ENCODE assay signal across 21 cellular contexts in genomic region chr20:51545515-51545914, GRCh38. TPM values are rescaled to one million over a fixed set of nuclear protein-coding genes. Genes with fewer than 3 reads are reported as not detected.
DNase-seq lines count a peak whose midpoint lies in the region; ATAC-seq, FAIRE-seq and TF ChIP-seq lines count a peak whose summit lies in the region.
"Had no signal": no experiment of that assay in that cellular context is flagged by ENCODE, and none has a peak within 500 bp of the region (broad histone marks: within the 10 kb centered on the region; RNA-seq: fewer than 3 reads in every experiment).

No MANE protein-coding gene starts in this region.

- peaks cover 5 to 34% of the 10 kb centered on the region in 2 experiments; a peak in 3 of 5 replicates for H3K27me3 ChIP-seq in HepG2 (ENCODE audit: control insufficient read depth in 1 of 2, insufficient read depth in 2 of 2, low read length in 2 of 2)
- no peaks in the 10 kb centered on the region for H3K27me3 ChIP-seq in right lobe of liver

- in situ Hi-C loops in HepG2 (cut with HindIII; ENCODE audit: extremely low pct_ligation_motif_present, low pct_unique_long_range_greater_than_20kb), result no loop called here

- no TSS peak for BruUV-seq in HepG2 (replicated peaks; lab: Mats Ljungman, UMichigan)

- no peak for TF ChIP-seq EP300 in HepG2 (IDR thresholded peaks at IDR 0.05; ENCODE audit: low read depth in 2 of 2, low read length in 2 of 2)
- no peak for TF ChIP-seq EP300 in HepG2 (CRISPR knock-in tag; IDR thresholded peaks at IDR 0.05; ENCODE audit: borderline replicate concordance)

- no peak overlapping the region for H3K27ac ChIP-seq in HepG2 (ENCODE audit: extremely low read length, insufficient read depth, low read length)
- H3K27ac ChIP-seq in right lobe of liver, result no peak overlapping the region
- H3K27ac ChIP-seq: GM23248 had no signal

- no peak overlapping the region for H2AFZ ChIP-seq in HepG2 (ENCODE audit: low read length)
- H2AFZ ChIP-seq: GM23248 had no signal

- no peaks in the 10 kb centered on the region for H3K36me3 Mint-ChIP-seq in endothelial cell (ENCODE audit: low read depth, unreplicated experiment)

- no peak overlapping the region for H3K9ac ChIP-seq in HepG2 (ENCODE audit: insufficient read depth, low read depth, low read length)
- H3K9ac ChIP-seq: GM23248 had no signal

- peaks cover 22% of the 10 kb centered on the region for H3K27me3 Mint-ChIP-seq in endothelial cell (ENCODE audit: unreplicated experiment)

- TF ChIP-seq CTCF in HepG2 (CRISPR knock-in tag; IDR thresholded peaks at IDR 0.05), result no peak
- TF ChIP-seq CTCF in right lobe of liver (IDR thresholded peaks at IDR 0.05), result no peak
- no peak for TF ChIP-seq CTCF in endothelial cell (IDR thresholded peaks at IDR 0.05; ENCODE audit: unreplicated experiment)

- intact Hi-C loops in HepG2 (cut with micrococcal nuclease; ENCODE audit: unreplicated experiment), result loop anchor here (10.0 kb wide), 1 partner anchor 561 kb away; no protein-coding TSS in a partner anchor
- intact Hi-C loops in right lobe of liver (cut with DNase I), result no loop called here

- no peak for TF ChIP-seq RAD21 in HepG2 (CRISPR knock-in tag; IDR thresholded peaks at IDR 0.05)

- no peak overlapping the region for H3K4me2 ChIP-seq in HepG2 (ENCODE audit: low read depth, low read length)

- FAIRE-seq in HepG2 (lab: Jason Lieb, UNC) (no peak), HTR-8/SVneo (lab: Jason Lieb, UNC) (peak; percentile 94), urothelium cell line (lab: Jason Lieb, UNC) (peak; percentile 81)
- FAIRE-seq: G401.6, GM19239, H1 had no signal

- DNase-seq in HepG2 (ENCODE audit: low spot score) (no peak), right lobe of liver (no peak), HTR-8/SVneo (ENCODE audit: insufficient read length, low spot score) (no peak), endothelial cell (ENCODE audit: low spot score) (no peak), urothelium cell line (ENCODE audit: low spot score) (no peak), NCI-H2107 treated with DMSO at 0.1 percent for 48 hours (lab: John Stamatoyannopoulos, UW; ENCODE audit: unreplicated experiment) (no peak)
- DNase-seq in effector CD8-positive, alpha-beta T cell (lab: John Stamatoyannopoulos, UW), result no peak
- DNase-seq: 8988T; C1 segment of cervical spinal cord; Caco-2; CD4-positive, CD25-positive, alpha-beta regulatory T cell; CD8-positive, alpha-beta T cell; DMS153; DND-41; GM23248; H7; HCEC 1CT had no signal

- ATAC-seq in HepG2, result no peak
- ATAC-seq in right lobe of liver, result no peak
- no peak for ATAC-seq in HG02678 (IDR thresholded peaks at IDR 0.05; ENCODE audit: unreplicated experiment)
- ATAC-seq: CD8-positive, alpha-beta T cell had no signal

- CTCF ChIA-PET in HepG2 (lab: Yijun Ruan, JAX; ENCODE audit: low intra/inter-chr PET ratio, low total read pairs), result no interaction called here

- H4K20me1 ChIP-seq in HepG2 (ENCODE audit: insufficient read depth, low read length), result no peaks in the 10 kb centered on the region

- H3K4me1 Mint-ChIP-seq in endothelial cell (ENCODE audit: unreplicated experiment), result peaks cover 22% of the 10 kb centered on the region

- H3K4me3 Mint-ChIP-seq in endothelial cell (ENCODE audit: unreplicated experiment), result peak overlapping the region; percentile 5
- H3K4me3 Mint-ChIP-seq: CD8-positive, alpha-beta T cell had no signal

- H3K4me1 ChIP-seq in HepG2 (ENCODE audit: insufficient read depth, low read length) (peaks cover 25% of the 10 kb centered on the region), right lobe of liver (peaks cover 0 to 20% (median 3%) of the 10 kb centered on the region in 4 donors)

- 6% methylated on average over 2 of the region's 2 CpGs for WGBS in HepG2 (ENCODE audit: low lambda C conversion rate)
- 75% methylated on average over 2 of the region's 2 CpGs for WGBS in right lobe of liver (ENCODE audit: insufficient coverage, low coverage, low lambda C conversion rate, missing lambda C conversion rate)

- POLR2A ChIA-PET in HepG2 (lab: Yijun Ruan, JAX), result no interaction called here

- H3K79me2 ChIP-seq in HepG2 (ENCODE audit: insufficient read depth, low read length), result peaks cover under 1% of the 10 kb centered on the region

- no peaks in the 10 kb centered on the region for H3K36me3 ChIP-seq in HepG2 (replicated peaks in 1 of 2; ENCODE audit: control insufficient read depth in 1 of 2, insufficient read depth in 2 of 2, low read length in 2 of 2)
- no peaks in the 10 kb centered on the region for H3K36me3 ChIP-seq in right lobe of liver

- peak overlapping the region; percentile 44 for H3K27ac Mint-ChIP-seq in endothelial cell (ENCODE audit: unreplicated experiment)
- H3K27ac Mint-ChIP-seq: CD4-positive, CD25-positive, alpha-beta regulatory T cell; CD8-positive, alpha-beta T cell had no signal

- H3K9me3 Mint-ChIP-seq in endothelial cell (ENCODE audit: unreplicated experiment), result no peaks in the 10 kb centered on the region
- H3K9me3 Mint-ChIP-seq: CD8-positive, alpha-beta T cell had no signal

- no peak overlapping the region for H3K4me3 ChIP-seq in HepG2 (replicated peaks in 1 of 3; ENCODE audit: insufficient read depth in 1 of 3, low read depth in 2 of 3, low read length in 3 of 3)
- H3K4me3 ChIP-seq in right lobe of liver, result no peak overlapping the region
- H3K4me3 ChIP-seq: GM23248 had no signal

- H3K9me3 ChIP-seq in HepG2 (ENCODE audit: low read length) (no peaks in the 10 kb centered on the region), right lobe of liver (no peaks in the 10 kb centered on the region)
- H3K9me3 ChIP-seq: Caco-2 had no signal

- TF ChIP-seq POLR2A in HepG2 (IDR thresholded peaks at IDR 0.05; ENCODE audit: insufficient read depth in 1 of 2, low read depth in 2 of 2, low read length in 2 of 2) (no peak), right lobe of liver (IDR thresholded peaks at IDR 0.05) (no peak)

TF ChIP-seq in HepG2, 621 proteins besides CTCF, POLR2A, EP300 and RAD21 (continues in another document):
- peak; percentile 22 for TF ChIP-seq HNRNPK (IDR thresholded peaks at IDR 0.05; ENCODE audit: low read depth, low read length, poor library complexity, severe bottlenecking)
- TF ChIP-seq FOXK2 (IDR thresholded peaks at IDR 0.05), result peak; percentile 69; the same call in 1 of the 2 replicates
- TF ChIP-seq RAD51 (IDR thresholded peaks at IDR 0.05; ENCODE audit: borderline replicate concordance), result peak; percentile 37; the same call in 1 of the 2 replicates
- TF ChIP-seq ATM (IDR thresholded peaks at IDR 0.05; ENCODE audit: borderline replicate concordance), result peak; percentile 75; the same call in 1 of the 2 replicates
- TF ChIP-seq ZXDC (CRISPR knock-in tag; IDR thresholded peaks at IDR 0.05), result no peak
- no peak for TF ChIP-seq ZKSCAN8 (CRISPR knock-in tag; IDR thresholded peaks at IDR 0.05; ENCODE audit: borderline replicate concordance)
- TF ChIP-seq IKZF1 (IDR thresholded peaks at IDR 0.05), result peak; percentile 95
- peak; percentile 62; the same call in 1 of the 2 replicates for TF ChIP-seq ZNF207 (IDR thresholded peaks at IDR 0.05; ENCODE audit: borderline replicate concordance)
- TF ChIP-seq SP1 (IDR thresholded peaks at IDR 0.05), result peak; percentile 55; the same call in 1 of the 2 replicates
- TF ChIP-seq SP1 (CRISPR knock-in tag; IDR thresholded peaks at IDR 0.05), result no peak

RNA-seq across cellular contexts. Expression of gene NFATC2, which starts 3.0 kb away (rescaled TPM):
- total RNA-seq in HepG2 (2016; rRNA removed; fragmentation: Illumina TruSeq; extraction: Trizol) (3.3 and 8.0 TPM in 2 replicates), right lobe of liver (1 to 10 TPM; 3.9 to 7.1 (median 4.7) TPM), endothelial cell (ENCODE audit: unreplicated experiment) (3.5 TPM)
- total RNA-seq in HepG2 (2016; cell fraction: cytosol; rRNA removed; fragmentation: Illumina TruSeq; extraction: Trizol; ENCODE audit: low read depth), result 4.1 and 4.9 TPM in 2 replicates
- total RNA-seq in HepG2 (2016; cell fraction: insoluble cytoplasmic fraction; rRNA removed; fragmentation: Illumina TruSeq; extraction: Trizol), result 2.6 and 7.7 TPM in 2 replicates
- 4.2 TPM in 2 replicates for total RNA-seq in HepG2 (2016; cell fraction: membrane; rRNA removed; fragmentation: Illumina TruSeq; extraction: Trizol)
- 8.5 and 9.9 TPM in 2 replicates for total RNA-seq in HepG2 (2016; cell fraction: nucleus; rRNA removed; fragmentation: Illumina TruSeq; extraction: Trizol)
- polyA plus RNA-seq in HepG2 (2011; rRNA removed), result 1.9 TPM in 2 replicates
- polyA plus RNA-seq in HepG2 (2011; cell fraction: cytosol; rRNA removed), result 0.85 and 1.7 TPM in 2 replicates
- 6.8 and 7.7 TPM in 2 replicates for polyA plus RNA-seq in HepG2 (2011; cell fraction: nucleus; rRNA removed)
- polyA plus RNA-seq in HepG2 (2012), result 5.7 and 6.1 TPM in 2 replicates
- polyA plus RNA-seq in HepG2 (2016; cell fraction: cytosol; fragmentation: Illumina TruSeq; extraction: Trizol; ENCODE audit: low read depth), result 0.31 and 0.43 TPM in 2 replicates
- polyA plus RNA-seq in HepG2 (2016; cell fraction: insoluble cytoplasmic fraction; fragmentation: Illumina TruSeq; extraction: Trizol; ENCODE audit: low read depth), result 7.2 and 8.9 TPM in 2 replicates
- polyA plus RNA-seq in HepG2 (2016; cell fraction: membrane; fragmentation: Illumina TruSeq; extraction: Trizol; ENCODE audit: low read depth), result 1.2 and 1.4 TPM in 2 replicates
- polyA plus RNA-seq in HepG2 (2016; cell fraction: nucleus; fragmentation: Illumina TruSeq; extraction: Trizol; ENCODE audit: insufficient read depth, low read depth), result 11.5 and 12.3 TPM in 2 replicates
- polyA minus RNA-seq in HepG2 (2011; rRNA and poly(A)+ RNA removed; ENCODE audit: low replicate concordance), result 3.3 TPM in 1 of 2 replicates, not detected in the other
- 4.3 and 5.8 TPM in 2 replicates for polyA minus RNA-seq in HepG2 (2011; cell fraction: cytosol; rRNA and poly(A)+ RNA removed)
- 7.7 and 8.2 TPM in 2 replicates for polyA minus RNA-seq in HepG2 (2011; cell fraction: nucleus; rRNA and poly(A)+ RNA removed)
